ENCODE assay signal across 8 cellular contexts in genomic region chr16:58226790-58227189, GRCh38.
"Had no signal": no experiment of that assay in that cellular context is flagged by ENCODE, and none has a peak within 500 bp of the region (broad histone marks: within the 10 kb centered on the region; RNA-seq: fewer than 3 reads in every experiment).

No MANE protein-coding gene starts in this region.

- H3K4me3 ChIP-seq: GM12878 had no signal

- ATAC-seq: GM12878 had no signal

- DNase-seq: GDM1, GF-D8 had no signal

- FAIRE-seq: G401.6, GM12878, GM12891, GM12892, GM18507, GM19239 had no signal
